15 cellular contexts compared by ENCODE assay signal in the genomic region with DNA sequence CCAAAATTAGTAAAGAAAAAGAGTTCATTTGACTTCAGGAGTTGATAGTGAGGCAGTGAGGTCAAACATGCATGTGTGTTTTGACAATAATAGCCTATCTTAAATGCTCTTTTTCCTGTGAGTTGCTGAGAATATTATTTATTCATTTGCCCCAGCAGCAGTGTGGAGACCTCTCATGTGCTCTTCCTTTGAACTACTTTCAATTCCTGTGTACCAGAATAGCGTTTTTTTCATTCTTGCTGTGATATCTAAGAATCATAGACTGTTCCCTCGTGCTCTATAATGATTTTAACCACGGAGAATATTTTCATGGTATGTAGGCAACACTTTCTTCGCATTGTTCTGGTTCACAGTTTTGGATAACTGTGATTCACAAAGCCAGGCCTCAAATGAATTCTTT. TPM values are rescaled to one million over a fixed set of nuclear protein-coding genes. Genes with fewer than 3 reads are reported as not detected.
DNase-seq lines count a peak whose midpoint lies in the region; ATAC-seq and TF ChIP-seq lines count a peak whose summit lies in the region.
"Had no signal": no experiment of that assay in that cellular context is flagged by ENCODE, and none has a peak within 500 bp of the region (broad histone marks: within the 10 kb centered on the region; RNA-seq: fewer than 3 reads in every experiment).

No MANE protein-coding gene starts in this region.

- peaks cover 0 to 31% (median 8%) of the 10 kb centered on the region in 5 donors for H3K36me3 Mint-ChIP-seq in naive thymus-derived CD4-positive, alpha-beta T cell

- peaks cover 76% of the 10 kb centered on the region for H4K20me1 ChIP-seq in OCI-LY3 (ENCODE audit: insufficient read depth, low read length)

- H3K9ac ChIP-seq in OCI-LY3 (ENCODE audit: low read length): no peak overlapping the region

- H2AFZ ChIP-seq in OCI-LY3 (ENCODE audit: low read depth, low read length): no peak overlapping the region

- ATAC-seq in GM21390 (IDR thresholded peaks at IDR 0.05; ENCODE audit: unreplicated experiment): peak; percentile 31
- ATAC-seq in naive thymus-derived CD4-positive, alpha-beta T cell: no peak
- ATAC-seq: left cardiac atrium had no signal

- CTCF ChIA-PET in naive thymus-derived CD4-positive, alpha-beta T cell (lab: Charles Lee): no interaction called here

- H3K4me3 Mint-ChIP-seq in naive thymus-derived CD4-positive, alpha-beta T cell: peak overlapping the region in 8 of 10 donors; percentile 1 to 67 (median 42)
- H3K4me3 Mint-ChIP-seq: CD14-positive monocyte had no signal

- no peak overlapping the region for H3K27ac ChIP-seq in OCI-LY3 (ENCODE audit: low read length)
- no peak overlapping the region for H3K27ac ChIP-seq in naive thymus-derived CD4-positive, alpha-beta T cell (ENCODE audit: low read depth, low read length)
- H3K27ac ChIP-seq: right atrium auricular region had no signal

- peaks cover 16% of the 10 kb centered on the region for H3K9me3 ChIP-seq in OCI-LY3 (ENCODE audit: insufficient read depth, low read length)
- no peaks in the 10 kb centered on the region for H3K9me3 ChIP-seq in naive thymus-derived CD4-positive, alpha-beta T cell (ENCODE audit: control insufficient read depth in 2 of 3, low read length in 3 of 3)
- H3K9me3 ChIP-seq: right atrium auricular region had no signal

- peaks cover 31% of the 10 kb centered on the region for H3K36me3 ChIP-seq in OCI-LY3 (replicated peaks; ENCODE audit: low read depth, low read length)
- no peaks in the 10 kb centered on the region for H3K36me3 ChIP-seq in naive thymus-derived CD4-positive, alpha-beta T cell (ENCODE audit: control insufficient read depth in 2 of 3, insufficient read depth in 3 of 3, low read length in 3 of 3)
- H3K36me3 ChIP-seq: right atrium auricular region had no signal

- peaks cover 0 to 23% (median 4%) of the 10 kb centered on the region in 11 donors for H3K9me3 Mint-ChIP-seq in naive thymus-derived CD4-positive, alpha-beta T cell

- H3K4me1 ChIP-seq in OCI-LY3 (ENCODE audit: low read length): peaks cover 39% of the 10 kb centered on the region
- H3K4me1 ChIP-seq in naive thymus-derived CD4-positive, alpha-beta T cell (ENCODE audit: control insufficient read depth in 2 of 2, insufficient read depth in 2 of 2, low read length in 2 of 2): peaks cover 0 to 10% of the 10 kb centered on the region in 2 donors

- H3K4me1 Mint-ChIP-seq in naive thymus-derived CD4-positive, alpha-beta T cell: peaks cover 41 to 91% (median 88%) of the 10 kb centered on the region in 7 donors

- intact Hi-C loops in naive thymus-derived CD4-positive, alpha-beta T cell (cut with micrococcal nuclease): no loop called here

- POLR2A ChIA-PET in naive thymus-derived CD4-positive, alpha-beta T cell (lab: Charles Lee): interaction anchor here (1.0 kb wide), 1 partner anchor 9 kb away, joined by 4 read pairs; no protein-coding TSS in a partner anchor

- H3K4me3 ChIP-seq in GM08714 (ENCODE audit: low read length) (peak overlapping the region; percentile 28), OCI-LY3 (ENCODE audit: low read length) (peak overlapping the region; percentile 47)
- H3K4me3 ChIP-seq in naive thymus-derived CD4-positive, alpha-beta T cell (ENCODE audit: low read length): no peak overlapping the region
- H3K4me3 ChIP-seq: right atrium auricular region had no signal

- H3K27me3 Mint-ChIP-seq in naive thymus-derived CD4-positive, alpha-beta T cell: no peaks in the 10 kb centered on the region

- peak overlapping the region in 1 of 9 donors; percentile 69 for H3K27ac Mint-ChIP-seq in naive thymus-derived CD4-positive, alpha-beta T cell

- TF ChIP-seq CTCF in OCI-LY3 (IDR thresholded peaks at IDR 0.05; ENCODE audit: low read depth, low read length): no peak

- H3K4me2 ChIP-seq in OCI-LY3 (ENCODE audit: low read length): peak overlapping the region; percentile 65

- no peak for DNase-seq in naive thymus-derived CD4-positive, alpha-beta T cell
- DNase-seq in UCSD-AML1 (lab: John Stamatoyannopoulos, UW; ENCODE audit: unreplicated experiment): no peak
- DNase-seq in stimulated activated CD4-positive, alpha-beta T cell treated with anti-CD3 and anti-CD28 coated beads, Interleukin-4, amount 100 ng/mL, for 1 hour: no peak
- no peak for DNase-seq in activated CD8-positive, alpha-beta memory T cell treated with anti-CD3 and anti-CD28 coated beads, Interleukin-2, amount 50 U/mL, for 48 hours
- DNase-seq: KBM-7; left cardiac atrium; NCI-H187; NCI-H774; SIG-M5; stimulated activated CD4-positive, alpha-beta T cell treated with anti-CD3 and anti-CD28 coated beads, Interleukin-2, amount 100 ng/mL, for 48 hours had no signal

- peaks cover 92% of the 10 kb centered on the region for H3K79me2 ChIP-seq in OCI-LY3 (ENCODE audit: low read length)

- H3K27me3 ChIP-seq in OCI-LY3 (ENCODE audit: low read depth, low read length): no peaks in the 10 kb centered on the region
- no peaks in the 10 kb centered on the region for H3K27me3 ChIP-seq in naive thymus-derived CD4-positive, alpha-beta T cell (ENCODE audit: control insufficient read depth in 2 of 2, insufficient read depth in 2 of 2, low read length in 2 of 2)
- H3K27me3 ChIP-seq: right atrium auricular region had no signal

RNA-seq across cellular contexts. Expression of a gene that starts 5.2 kb away (rescaled TPM):
- 10 to 100 TPM; 25.5 to 43.3 (median 35.1) TPM for total RNA-seq in naive thymus-derived CD4-positive, alpha-beta T cell
- 1 to 10 TPM; 3.6 to 4.2 TPM for polyA plus RNA-seq in naive thymus-derived CD4-positive, alpha-beta T cell
